Comparison of ENCODE assay signal across 30 cellular contexts in the genomic region with DNA sequence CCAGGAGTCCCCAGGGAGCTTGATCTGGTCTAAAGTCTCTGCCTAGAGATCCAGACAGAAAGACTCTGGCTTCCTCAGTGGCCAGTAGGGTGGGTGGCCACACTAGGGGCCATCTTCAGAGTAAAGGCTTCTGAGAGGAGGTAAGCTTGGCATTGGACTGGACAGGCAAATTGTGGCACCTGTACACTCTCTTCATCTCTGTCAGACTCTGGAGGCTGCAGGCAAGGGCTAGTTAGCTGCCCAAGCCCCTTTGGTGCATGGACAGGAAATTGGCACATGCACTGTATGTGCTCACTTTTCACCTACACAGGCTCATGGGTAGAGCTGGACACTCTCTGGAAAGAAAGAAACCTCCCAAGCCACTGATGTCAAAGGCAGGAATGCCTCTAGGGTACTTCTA.
"Had no signal": no experiment of that assay in that cellular context is flagged by ENCODE, and none has a peak within 500 bp of the region (broad histone marks: within the 10 kb centered on the region; RNA-seq: fewer than 3 reads in every experiment).

No MANE protein-coding gene starts in this region.

- H2AFZ ChIP-seq: neural progenitor cell, parathyroid adenoma had no signal

- H3K4me1 ChIP-seq: psoas muscle, right lobe of liver, uterus had no signal

- H3K27me3 ChIP-seq: neural progenitor cell, ovary, right lobe of liver, sigmoid colon, suprapubic skin, testis, tibial artery, transverse colon, upper lobe of right lung had no signal

- H3K4me3 ChIP-seq: neural progenitor cell, ovary, psoas muscle, right lobe of liver, sigmoid colon, suprapubic skin, testis, tibial artery, transverse colon, upper lobe of right lung, uterus had no signal

- H3K27ac ChIP-seq: neural progenitor cell, ovary, parathyroid adenoma, psoas muscle, right lobe of liver, sigmoid colon, suprapubic skin, tibial artery, transverse colon, upper lobe of right lung, uterus had no signal

- H3K4me3 Mint-ChIP-seq: naive thymus-derived CD4-positive, alpha-beta T cell; natural killer cell; nephron; neural progenitor cell; stimulated activated effector memory CD8-positive, alpha-beta T cell treated with anti-CD3 and anti-CD28 coated beads, Interleukin-12 subunit alpha, Interleukin-12 subunit beta, amount 100 ng/mL, for 72 hours; stimulated activated naive B cell treated with anti-CD40 and anti-IgM and Interleukin-4, amounts not matched to agents 10 μg/mL and 1 μg/mL and 100 μg/mL, for 72 hours; stimulated activated naive CD8-positive, alpha-beta T cell treated with anti-CD3 and anti-CD28 coated beads, Interleukin-15, Interleukin-2, amounts not matched to agents 100 ng/mL and 50 ng/mL, for 24 hours; type B pancreatic cell had no signal

- DNase-seq: naive thymus-derived CD4-positive, alpha-beta T cell; natural killer cell; occipital lobe; ovary; posterior cingulate gyrus; psoas muscle; right cardiac atrium; right lobe of liver; sigmoid colon; small intestine; stimulated activated CD4-positive, alpha-beta T cell treated with anti-CD3 and anti-CD28 coated beads, Interleukin-15, amount 100 ng/mL, for 24 hours; stimulated activated CD4-positive, alpha-beta T cell treated with anti-CD3 and anti-CD28 coated beads, Interleukin-2, amount 100 ng/mL, for 24 hours; stimulated activated CD4-positive, alpha-beta T cell treated with anti-CD3 and anti-CD28 coated beads, Interleukin-2, amount 100 ng/mL, for 48 hours; stimulated activated CD4-positive, alpha-beta T cell treated with anti-CD3 and anti-CD28 coated beads, Interleukin-4, amount 100 ng/mL, for 24 hours; stimulated activated naive B cell treated with anti-CD40 and anti-IgM and Interleukin-4, amounts not matched to agents 10 μg/mL and 1 μg/mL and 100 μg/mL, for 72 hours; stimulated activated naive CD4-positive, alpha-beta T cell treated with Interleukin-2 at 50 U/mL for 16 hours; substantia nigra; testis; tibial artery; transverse colon; upper lobe of right lung; uterus had no signal

- H3K27me3 Mint-ChIP-seq: naive thymus-derived CD4-positive, alpha-beta T cell; progenitor cell of endocrine pancreas; stimulated activated naive CD8-positive, alpha-beta T cell treated with anti-CD3 and anti-CD28 coated beads, Interleukin-15, Interleukin-2, amounts not matched to agents 100 ng/mL and 50 ng/mL, for 24 hours; type B pancreatic cell had no signal

- H3K79me2 ChIP-seq: parathyroid adenoma had no signal

- H3K4me2 ChIP-seq: neural progenitor cell had no signal

- ATAC-seq: naive thymus-derived CD4-positive, alpha-beta T cell; natural killer cell; psoas muscle; right cardiac atrium; right lobe of liver; stimulated activated effector memory CD8-positive, alpha-beta T cell treated with anti-CD3 and anti-CD28 coated beads, Interleukin-12 subunit alpha, Interleukin-12 subunit beta, amount 100 ng/mL, for 72 hours; stimulated activated naive B cell treated with anti-CD40 and anti-IgM and Interleukin-4, amounts not matched to agents 10 μg/mL and 1 μg/mL and 100 μg/mL, for 72 hours; upper lobe of right lung had no signal

- H3K9me3 ChIP-seq: ovary, psoas muscle, right lobe of liver, sigmoid colon, suprapubic skin, testis, tibial artery, transverse colon, upper lobe of right lung, uterus had no signal

- H3K9me3 Mint-ChIP-seq: naive thymus-derived CD4-positive, alpha-beta T cell; natural killer cell; stimulated activated effector memory CD8-positive, alpha-beta T cell treated with anti-CD3 and anti-CD28 coated beads, Interleukin-12 subunit alpha, Interleukin-12 subunit beta, amount 100 ng/mL, for 72 hours; stimulated activated naive B cell treated with anti-CD40 and anti-IgM and Interleukin-4, amounts not matched to agents 10 μg/mL and 1 μg/mL and 100 μg/mL, for 72 hours; stimulated activated naive CD8-positive, alpha-beta T cell treated with anti-CD3 and anti-CD28 coated beads, Interleukin-15, Interleukin-2, amounts not matched to agents 100 ng/mL and 50 ng/mL, for 24 hours had no signal

- H3K36me3 ChIP-seq: neural progenitor cell, ovary, right lobe of liver, sigmoid colon, suprapubic skin, tibial artery, transverse colon, upper lobe of right lung, uterus had no signal

- H3K4me1 Mint-ChIP-seq: naive thymus-derived CD4-positive, alpha-beta T cell; natural killer cell; stimulated activated effector memory CD8-positive, alpha-beta T cell treated with anti-CD3 and anti-CD28 coated beads, Interleukin-12 subunit alpha, Interleukin-12 subunit beta, amount 100 ng/mL, for 72 hours had no signal

- H3K27ac Mint-ChIP-seq: naive thymus-derived CD4-positive, alpha-beta T cell; natural killer cell; neural progenitor cell; progenitor cell of endocrine pancreas; stimulated activated effector memory CD8-positive, alpha-beta T cell treated with anti-CD3 and anti-CD28 coated beads, Interleukin-12 subunit alpha, Interleukin-12 subunit beta, amount 100 ng/mL, for 72 hours; stimulated activated naive B cell treated with anti-CD40 and anti-IgM and Interleukin-4, amounts not matched to agents 10 μg/mL and 1 μg/mL and 100 μg/mL, for 72 hours; stimulated activated naive CD8-positive, alpha-beta T cell treated with anti-CD3 and anti-CD28 coated beads, Interleukin-15, Interleukin-2, amounts not matched to agents 100 ng/mL and 50 ng/mL, for 24 hours; type B pancreatic cell had no signal

- H3K36me3 Mint-ChIP-seq: naive thymus-derived CD4-positive, alpha-beta T cell; natural killer cell; neural progenitor cell; stimulated activated effector memory CD8-positive, alpha-beta T cell treated with anti-CD3 and anti-CD28 coated beads, Interleukin-12 subunit alpha, Interleukin-12 subunit beta, amount 100 ng/mL, for 72 hours; stimulated activated naive B cell treated with anti-CD40 and anti-IgM and Interleukin-4, amounts not matched to agents 10 μg/mL and 1 μg/mL and 100 μg/mL, for 72 hours; type B pancreatic cell had no signal
